In genomic region chr14:69904246-69904645, GRCh38 we compare ENCODE assay signal across 35 cellular contexts. TPM values are rescaled to one million over a fixed set of nuclear protein-coding genes. Genes with fewer than 3 reads are reported as not detected.
"Had no signal": no experiment of that assay in that cellular context is flagged by ENCODE, and none has a peak within 500 bp of the region (broad histone marks: within the 10 kb centered on the region; RNA-seq: fewer than 3 reads in every experiment).

No MANE protein-coding gene starts in this region.

- DNase-seq: activated CD4-positive, alpha-beta memory T cell treated with anti-CD3 and anti-CD28 coated beads for 36 hours; activated CD4-positive, alpha-beta T cell treated with anti-CD3 and anti-CD28 coated beads for 48 hours; activated CD4-positive, alpha-beta T cell treated with anti-CD3 and anti-CD28 coated beads, Interleukin-2, amount 50 U/mL, for 1 hour; activated CD4-positive, CD25-positive, alpha-beta regulatory T cell; activated CD4-positive, CD25-positive, alpha-beta regulatory T cell treated with anti-CD3 and anti-CD28 coated beads, Interleukin-2, amount 50 U/mL, for 72 hours; activated CD8-positive, alpha-beta memory T cell treated with anti-CD3 and anti-CD28 coated beads, Interleukin-2, amount 10 ng/mL, durations not matched to agents 7 days and 5 days; activated CD8-positive, alpha-beta memory T cell treated with anti-CD3 and anti-CD28 coated beads, Interleukin-2, amount 50 U/mL, for 4 hours; activated CD8-positive, alpha-beta T cell treated with anti-CD3 and anti-CD28 coated beads, Interleukin-2, amount 10 ng/mL, durations not matched to agents 7 days and 5 days; activated effector memory CD4-positive, alpha-beta T cell treated with anti-CD3 and anti-CD28 coated beads, Interleukin-2, amount 50 U/mL, for 16 hours; activated naive CD4-positive, alpha-beta T cell treated with anti-CD3 and anti-CD28 coated beads for 36 hours; activated naive CD8-positive, alpha-beta T cell treated with anti-CD3 and anti-CD28 coated beads for 36 hours; activated naive CD8-positive, alpha-beta T cell treated with anti-CD3 and anti-CD28 coated beads, Interleukin-2, amount 50 U/mL, for 24 hours; activated T-cell treated with anti-CD3 and anti-CD28 coated beads, Interleukin-2, amount 50 U/mL, for 1 hour; activated T-cell treated with anti-CD3 and anti-CD28 coated beads, Interleukin-2, amount 50 U/mL, for 48 hours; adrenal gland; amygdala; aorta; body of pancreas; caudate nucleus; colonic mucosa; effector memory CD4-positive, alpha-beta T cell; endodermal cell; foreskin fibroblast; gastrocnemius medialis; glutamatergic neuron; heart left ventricle; T-helper 1 cell; T-helper 17 cell; T1000 had no signal

- H3K4me1 ChIP-seq: adrenal gland, body of pancreas, colonic mucosa, gastrocnemius medialis, heart left ventricle had no signal

- H3K27ac ChIP-seq: adrenal gland, body of pancreas, colonic mucosa, gastrocnemius medialis, heart left ventricle had no signal

- H3K4me1 Mint-ChIP-seq: activated naive CD4-positive, alpha-beta T cell treated with anti-CD3 and anti-CD28 coated beads, Interleukin-2, amount 50 U/mL, for 24 hours; activated naive CD8-positive, alpha-beta T cell treated with anti-CD3 and anti-CD28 coated beads for 36 hours; activated naive CD8-positive, alpha-beta T cell treated with anti-CD3 and anti-CD28 coated beads, Interleukin-2, amount 50 U/mL, for 24 hours; endodermal cell; T-helper 17 cell had no signal

- H3K36me3 Mint-ChIP-seq: activated CD4-positive, alpha-beta memory T cell treated with anti-CD3 and anti-CD28 coated beads for 36 hours; activated CD8-positive, alpha-beta memory T cell treated with anti-CD3 and anti-CD28 coated beads, Interleukin-2, amount 10 ng/mL, durations not matched to agents 7 days and 5 days; activated naive CD4-positive, alpha-beta T cell treated with anti-CD3 and anti-CD28 coated beads, Interleukin-2, amount 50 U/mL, for 24 hours; activated naive CD8-positive, alpha-beta T cell treated with anti-CD3 and anti-CD28 coated beads for 36 hours had no signal

- ATAC-seq: activated CD8-positive, alpha-beta memory T cell treated with anti-CD3 and anti-CD28 coated beads, Interleukin-2, amount 10 ng/mL, durations not matched to agents 7 days and 5 days; activated CD8-positive, alpha-beta T cell treated with anti-CD3 and anti-CD28 coated beads, Interleukin-2, amount 10 ng/mL, durations not matched to agents 7 days and 5 days; activated naive CD8-positive, alpha-beta T cell treated with anti-CD3 and anti-CD28 coated beads, Interleukin-2, amount 50 U/mL, for 24 hours; body of pancreas; esophagus mucosa; gastrocnemius medialis; heart left ventricle; T-helper 17 cell had no signal

- H3K4me3 ChIP-seq: adrenal gland, body of pancreas, colonic mucosa, gastrocnemius medialis, heart left ventricle had no signal

- H3K27me3 ChIP-seq: adrenal gland, body of pancreas, colonic mucosa, gastrocnemius medialis had no signal

- H3K9me3 Mint-ChIP-seq: activated naive CD4-positive, alpha-beta T cell treated with anti-CD3 and anti-CD28 coated beads, Interleukin-2, amount 50 U/mL, for 24 hours; activated naive CD8-positive, alpha-beta T cell treated with anti-CD3 and anti-CD28 coated beads, Interleukin-2, amount 50 U/mL, for 24 hours; activated T-helper 1 cell treated with anti-CD3 and anti-CD28 coated beads, Interleukin-12 subunit alpha, Interleukin-12 subunit beta, Interleukin-2, Interleukin-4 antibody, amounts not matched to agents 30 ng/mL and 10 ng/mL and 1 ng/mL, durations not matched to agents 14 hours and 24 hours and 36 hours; activated T-helper 2 cell treated with anti-CD3 and anti-CD28 coated beads, Interferon-gamma antibody, Interleukin-2, Interleukin-4, amounts not matched to agents 10 μg/mL and 5 μg/mL and 100 μg/mL, durations not matched to agents 14 hours and 24 hours and 36 hours; T-helper 2 cell treated with Interferon-gamma antibody and Interleukin-4, amounts not matched to agents 5 μg/mL and 100 μg/mL, for 36 hours had no signal

- H3K27me3 Mint-ChIP-seq: activated CD4-positive, alpha-beta memory T cell treated with anti-CD3 and anti-CD28 coated beads for 36 hours; activated naive CD8-positive, alpha-beta T cell treated with anti-CD3 and anti-CD28 coated beads, Interleukin-2, amount 50 U/mL, for 24 hours had no signal

- H3K36me3 ChIP-seq: adrenal gland, colonic mucosa, gastrocnemius medialis, heart left ventricle had no signal

- H3K4me3 Mint-ChIP-seq: activated CD4-positive, alpha-beta memory T cell treated with anti-CD3 and anti-CD28 coated beads for 36 hours; activated CD8-positive, alpha-beta memory T cell treated with anti-CD3 and anti-CD28 coated beads, Interleukin-2, amount 10 ng/mL, durations not matched to agents 7 days and 5 days; activated CD8-positive, alpha-beta T cell treated with anti-CD3 and anti-CD28 coated beads, Interleukin-2, amount 10 ng/mL, durations not matched to agents 7 days and 5 days; activated naive CD4-positive, alpha-beta T cell treated with anti-CD3 and anti-CD28 coated beads for 36 hours; activated naive CD4-positive, alpha-beta T cell treated with anti-CD3 and anti-CD28 coated beads, Interleukin-2, amount 50 U/mL, for 24 hours; activated naive CD8-positive, alpha-beta T cell treated with anti-CD3 and anti-CD28 coated beads for 36 hours; activated naive CD8-positive, alpha-beta T cell treated with anti-CD3 and anti-CD28 coated beads, Interleukin-2, amount 50 U/mL, for 24 hours; activated T-helper 1 cell treated with anti-CD3 and anti-CD28 coated beads, Interleukin-12 subunit alpha, Interleukin-12 subunit beta, Interleukin-2, Interleukin-4 antibody, amounts not matched to agents 30 ng/mL and 10 ng/mL and 1 ng/mL, durations not matched to agents 14 hours and 24 hours and 36 hours; endodermal cell; T-helper 17 cell; T-helper 2 cell treated with Interferon-gamma antibody and Interleukin-4, amounts not matched to agents 5 μg/mL and 100 μg/mL, for 36 hours had no signal

- H3K27ac Mint-ChIP-seq: activated CD4-positive, alpha-beta memory T cell treated with anti-CD3 and anti-CD28 coated beads for 36 hours; activated CD8-positive, alpha-beta memory T cell treated with anti-CD3 and anti-CD28 coated beads, Interleukin-2, amount 10 ng/mL, durations not matched to agents 7 days and 5 days; activated CD8-positive, alpha-beta T cell treated with anti-CD3 and anti-CD28 coated beads, Interleukin-2, amount 10 ng/mL, durations not matched to agents 7 days and 5 days; activated naive CD4-positive, alpha-beta T cell treated with anti-CD3 and anti-CD28 coated beads for 36 hours; activated naive CD4-positive, alpha-beta T cell treated with anti-CD3 and anti-CD28 coated beads, Interleukin-2, amount 50 U/mL, for 24 hours; activated naive CD8-positive, alpha-beta T cell treated with anti-CD3 and anti-CD28 coated beads for 36 hours; activated naive CD8-positive, alpha-beta T cell treated with anti-CD3 and anti-CD28 coated beads, Interleukin-2, amount 50 U/mL, for 24 hours; activated T-helper 1 cell treated with anti-CD3 and anti-CD28 coated beads, Interleukin-12 subunit alpha, Interleukin-12 subunit beta, Interleukin-2, Interleukin-4 antibody, amounts not matched to agents 30 ng/mL and 10 ng/mL and 1 ng/mL, durations not matched to agents 14 hours and 24 hours and 36 hours; activated T-helper 2 cell treated with anti-CD3 and anti-CD28 coated beads, Interferon-gamma antibody, Interleukin-2, Interleukin-4, amounts not matched to agents 10 μg/mL and 5 μg/mL and 100 μg/mL, durations not matched to agents 14 hours and 24 hours and 36 hours; endodermal cell; T-helper 17 cell; T-helper 2 cell treated with Interferon-gamma antibody and Interleukin-4, amounts not matched to agents 5 μg/mL and 100 μg/mL, for 36 hours had no signal

- H3K9me3 ChIP-seq: adrenal gland, body of pancreas, colonic mucosa, gastrocnemius medialis, heart left ventricle had no signal

RNA-seq across cellular contexts. Expression of gene SMOC1, which starts 25.0 kb away (rescaled TPM):
- total RNA-seq: activated CD4-positive, alpha-beta memory T cell treated with anti-CD3 and anti-CD28 coated beads for 36 hours; activated CD8-positive, alpha-beta memory T cell treated with anti-CD3 and anti-CD28 coated beads for 36 hours; activated CD8-positive, alpha-beta memory T cell treated with anti-CD3 and anti-CD28 coated beads, Interleukin-2, amount 10 ng/mL, durations not matched to agents 7 days and 5 days; activated CD8-positive, alpha-beta T cell treated with anti-CD3 and anti-CD28 coated beads, Interleukin-2, amount 10 ng/mL, durations not matched to agents 7 days and 5 days; activated naive CD4-positive, alpha-beta T cell treated with anti-CD3 and anti-CD28 coated beads for 36 hours; activated naive CD8-positive, alpha-beta T cell treated with anti-CD3 and anti-CD28 coated beads for 36 hours; activated T-helper 1 cell treated with anti-CD3 and anti-CD28 coated beads, Interleukin-12 subunit alpha, Interleukin-12 subunit beta, Interleukin-2, Interleukin-4 antibody, amounts not matched to agents 30 ng/mL and 10 ng/mL and 1 ng/mL, durations not matched to agents 14 hours and 24 hours and 36 hours; activated T-helper 2 cell treated with anti-CD3 and anti-CD28 coated beads, Interferon-gamma antibody, Interleukin-2, Interleukin-4, amounts not matched to agents 10 μg/mL and 5 μg/mL and 100 μg/mL, durations not matched to agents 14 hours and 24 hours and 36 hours; endodermal cell; T-helper 17 cell had no signal
